In genomic region chr10:49395741-49396665, GRCh38 we compare ENCODE assay signal across 18 cellular contexts. TPM values are rescaled to one million over a fixed set of nuclear protein-coding genes. Genes with fewer than 3 reads are reported as not detected.
DNase-seq lines count a peak whose midpoint lies in the region; ATAC-seq and TF ChIP-seq lines count a peak whose summit lies in the region.
"Had no signal": no experiment of that assay in that cellular context is flagged by ENCODE, and none has a peak within 500 bp of the region (broad histone marks: within the 10 kb centered on the region; RNA-seq: fewer than 3 reads in every experiment).

TSS of gene DRGX (minus strand) at chr10:49396089. CDS start at chr10:49395440, 649 bp downstream.

- WGBS in mesendoderm (ENCODE audit: extremely low coverage, insufficient coverage, low lambda C conversion rate): no CpG with 5 or more reads among the region's 63 CpGs

- H3K4me3 Mint-ChIP-seq in type B pancreatic cell: peak within 1 kb of the TSS; percentile 66
- H3K4me3 Mint-ChIP-seq: activated CD4-positive, alpha-beta T cell treated with anti-CD3 and anti-CD28 coated beads, Interleukin-2, amount 10 ng/mL, durations not matched to agents 24 days and 14 days; activated T-helper 17 cell treated with anti-CD3 and anti-CD28 coated beads, Interleukin-2, amount 50 U/mL, for 72 hours had no signal

- peaks cover 48 to 63% of the 10 kb centered on the region in 2 donors for H3K27me3 ChIP-seq in right atrium auricular region
- H3K27me3 ChIP-seq in WERI-Rb-1 (ENCODE audit: insufficient read depth, low read depth, severe bottlenecking): peaks cover 62% of the 10 kb centered on the region
- peaks cover 40% of the 10 kb centered on the region for H3K27me3 ChIP-seq in mesendoderm (ENCODE audit: insufficient read depth, low read length, poor library complexity)

- no peaks in the 10 kb centered on the region for H3K9me3 Mint-ChIP-seq in type B pancreatic cell
- H3K9me3 Mint-ChIP-seq: activated CD4-positive, alpha-beta T cell treated with anti-CD3 and anti-CD28 coated beads, Interleukin-2, amount 10 ng/mL, durations not matched to agents 24 days and 14 days; activated T-helper 17 cell treated with anti-CD3 and anti-CD28 coated beads, Interleukin-2, amount 50 U/mL, for 72 hours had no signal

- H3K79me1 ChIP-seq in mesendoderm (ENCODE audit: low read length): no peaks in the 10 kb centered on the region

- no peaks in the 10 kb centered on the region for H3K36me3 Mint-ChIP-seq in type B pancreatic cell

- TF ChIP-seq CTCF in right atrium auricular region (IDR thresholded peaks at IDR 0.05) (no peak), WERI-Rb-1 (IDR thresholded peaks at IDR 0.05; ENCODE audit: low read depth, low read length) (no peak), type B pancreatic cell (conservative IDR thresholded peaks at IDR 0.05) (no peak)

- peaks cover 95% of the 10 kb centered on the region for H3K27me3 Mint-ChIP-seq in type B pancreatic cell

- peak within 1 kb of the TSS in 1 of 2 donors; percentile 20 for H3K4me3 ChIP-seq in right atrium auricular region
- H3K4me3 ChIP-seq in WERI-Rb-1 (ENCODE audit: low read depth, low read length): peak within 1 kb of the TSS; percentile 14
- H3K4me3 ChIP-seq in mesendoderm (ENCODE audit: low read length): peak within 1 kb of the TSS; percentile 17
- H3K4me3 ChIP-seq: lung had no signal

- no peak within 1 kb of the TSS for H2AK5ac ChIP-seq in mesendoderm (ENCODE audit: low read length)

- no peak within 1 kb of the TSS for H2BK5ac ChIP-seq in mesendoderm (ENCODE audit: low read length)

- H3K27ac ChIP-seq in right atrium auricular region (no peak within 1 kb of the TSS), WERI-Rb-1 (no peak within 1 kb of the TSS), mesendoderm (ENCODE audit: low read depth, low read length) (no peak within 1 kb of the TSS)
- H3K27ac ChIP-seq: KMS-11, pancreas had no signal

- ATAC-seq in left cardiac atrium (no peak), HG02852 (IDR thresholded peaks at IDR 0.05; ENCODE audit: unreplicated experiment) (no peak)
- ATAC-seq: activated T-helper 17 cell treated with anti-CD3 and anti-CD28 coated beads, Interleukin-2, amount 50 U/mL, for 72 hours had no signal

- no peaks in the 10 kb centered on the region for H3K9me3 ChIP-seq in right atrium auricular region
- no peaks in the 10 kb centered on the region for H3K9me3 ChIP-seq in WERI-Rb-1 (ENCODE audit: severe bottlenecking)
- H3K9me3 ChIP-seq: pancreas had no signal

- H3K56ac ChIP-seq in mesendoderm (ENCODE audit: low read length): peak within 1 kb of the TSS; percentile 30

- DNase-seq in right atrium auricular region (ENCODE audit: low spot score): peak; percentile 21
- DNase-seq in left cardiac atrium: no peak
- DNase-seq in WERI-Rb-1: peak; percentile 27
- peak; percentile 40 for DNase-seq in mesendoderm
- no peak for DNase-seq in type B pancreatic cell (ENCODE audit: extremely low spot score, unreplicated experiment)
- DNase-seq in NCI-H2081 (lab: John Stamatoyannopoulos, UW): no peak
- DNase-seq in COLO829 (ENCODE audit: low spot score): no peak
- DNase-seq: activated CD4-positive, alpha-beta T cell treated with anti-CD3 and anti-CD28 coated beads, Interleukin-2, amount 10 ng/mL, durations not matched to agents 24 days and 14 days; GDM1; NCI-H2081 treated with DMSO at 0.1 percent for 48 hours; stimulated activated CD4-positive, alpha-beta T cell treated with anti-CD3 and anti-CD28 coated beads, Interleukin-2, amount 100 ng/mL, for 48 hours; stimulated activated naive CD4-positive, alpha-beta T cell had no signal

- no peak within 1 kb of the TSS for H2BK120ac ChIP-seq in mesendoderm (ENCODE audit: low read depth, low read length)

- intact Hi-C loops in left cardiac atrium (cut with DNase I): no loop called here

- H3K4me1 Mint-ChIP-seq in type B pancreatic cell (ENCODE audit: unreplicated experiment): no peaks in the 10 kb centered on the region
- H3K4me1 Mint-ChIP-seq: activated T-helper 17 cell treated with anti-CD3 and anti-CD28 coated beads, Interleukin-2, amount 50 U/mL, for 72 hours had no signal

- no peak within 1 kb of the TSS for H4K5ac ChIP-seq in mesendoderm (ENCODE audit: low read length)

- H3K23ac ChIP-seq in mesendoderm (ENCODE audit: low read length): peak within 1 kb of the TSS; percentile 39

- no peaks in the 10 kb centered on the region for H3K79me2 ChIP-seq in mesendoderm (ENCODE audit: control insufficient read depth, insufficient read depth, low read length)

- H3K36me3 ChIP-seq in right atrium auricular region (no peaks in the 10 kb centered on the region), WERI-Rb-1 (no peaks in the 10 kb centered on the region), mesendoderm (ENCODE audit: control insufficient read depth, insufficient read depth, low read length) (no peaks in the 10 kb centered on the region)
- H3K36me3 ChIP-seq: pancreas had no signal

- no peak within 1 kb of the TSS for H2BK15ac ChIP-seq in mesendoderm (replicated peaks; ENCODE audit: low read depth)

- no peak within 1 kb of the TSS for H3K4ac ChIP-seq in mesendoderm (ENCODE audit: low read depth, low read length)

- peak within 1 kb of the TSS; percentile 1 for H3K9ac ChIP-seq in mesendoderm (ENCODE audit: low read length)
- H3K9ac ChIP-seq: KMS-11 had no signal

- peak within 1 kb of the TSS; percentile 52 for H3K4me2 ChIP-seq in mesendoderm (ENCODE audit: low read length)
- H3K4me2 ChIP-seq: KMS-11 had no signal

- H3K4me1 ChIP-seq in right atrium auricular region (peaks cover 0 to 38% of the 10 kb centered on the region in 2 donors), mesendoderm (ENCODE audit: control insufficient read depth, low read depth, low read length) (no peaks in the 10 kb centered on the region)

- H3K18ac ChIP-seq in mesendoderm (ENCODE audit: low read length): no peak within 1 kb of the TSS

- H3K27ac Mint-ChIP-seq in type B pancreatic cell: no peak within 1 kb of the TSS
- H3K27ac Mint-ChIP-seq: activated CD4-positive, alpha-beta T cell treated with anti-CD3 and anti-CD28 coated beads, Interleukin-2, amount 10 ng/mL, durations not matched to agents 24 days and 14 days; activated T-helper 17 cell treated with anti-CD3 and anti-CD28 coated beads, Interleukin-2, amount 50 U/mL, for 72 hours had no signal

- no peak within 1 kb of the TSS for H4K8ac ChIP-seq in mesendoderm (ENCODE audit: low read depth, low read length)

RNA-seq across cellular contexts. Expression of gene DRGX, which starts in this region (rescaled TPM):
- total RNA-seq in right atrium auricular region (not detected), left cardiac atrium (not detected), type B pancreatic cell (ENCODE audit: low replicate concordance) (0.21 and 0.22 TPM in 2 replicates)
- not detected for polyA plus RNA-seq in mesendoderm (2013, experiment 1 of 2)
- polyA plus RNA-seq in mesendoderm (2013, experiment 2 of 2): not detected
- total RNA-seq: activated T-helper 17 cell treated with anti-CD3 and anti-CD28 coated beads, Interleukin-2, amount 50 U/mL, for 72 hours; lung; pancreas; T-helper 1 cell treated with Interleukin-12 subunit alpha and Interleukin-12 subunit beta and Interleukin-4 antibody, amounts not matched to agents 30 ng/mL and 1 ng/mL, for 36 hours had no signal
- polyA plus RNA-seq: pancreas had no signal

Comparison
In these comparisons a context has a peak if more than half of its experiments do, and no peak if none do; other contexts are left out.
1. Peak in DNase-seq in right atrium auricular region; RNA of the gene not detected or under 1 TPM.
2. DNase-seq: peak in WERI-Rb-1 (single experiment) and mesendoderm (single experiment); none in left cardiac atrium (single experiment), type B pancreatic cell (single experiment), NCI-H2081 (0 of 2) and COLO829 (single experiment).